8 cellular contexts compared by ENCODE assay signal in genomic region chr12:67415473-67415872, GRCh38.
DNase-seq lines count a peak whose midpoint lies in the region; ATAC-seq and TF ChIP-seq lines count a peak whose summit lies in the region.

No MANE protein-coding gene starts in this region.

- TF ChIP-seq RAD21 in Ishikawa (IDR thresholded peaks at IDR 0.05; ENCODE audit: low read depth): peak; percentile 72

- no peaks in the 10 kb centered on the region for H3K36me3 ChIP-seq in prostate gland

- no peaks in the 10 kb centered on the region for H3K9me3 ChIP-seq in prostate gland

- no peak for TF ChIP-seq POLR2A in prostate gland (IDR thresholded peaks at IDR 0.05)

- 32% methylated on average over 4 of the region's 4 CpGs for WGBS in prostate gland

- intact Hi-C loops in prostate gland (cut with DNase I): no loop called here

- ATAC-seq in SK-N-SH treated with all-trans-retinoic acid at 6 μM for 48 hours (peak; percentile 84), HG03097 (IDR thresholded peaks at IDR 0.05; ENCODE audit: low FRiP score, unreplicated experiment) (no peak), GM18868 (IDR thresholded peaks at IDR 0.05; ENCODE audit: unreplicated experiment) (no peak)

- H3K4me1 ChIP-seq in prostate gland (replicated peaks): no peaks in the 10 kb centered on the region

- no peak for TF ChIP-seq EP300 in Ishikawa (IDR thresholded peaks at IDR 0.05; ENCODE audit: borderline replicate concordance)

- H3K27me3 ChIP-seq in prostate gland (replicated peaks; ENCODE audit: insufficient read depth): no peaks in the 10 kb centered on the region

- TF ChIP-seq CTCF in C4-2B (conservative IDR thresholded peaks at IDR 0.05) (peak; percentile 46), prostate gland (IDR thresholded peaks at IDR 0.05) (no peak)

- H3K27ac ChIP-seq in C4-2B (no peak overlapping the region), prostate gland (no peak overlapping the region)

- no peak overlapping the region for H3K4me3 ChIP-seq in prostate gland

- DNase-seq in iPS-NIHi7 (ENCODE audit: extremely low spot score) (peak; percentile 58), prostate gland (ENCODE audit: low spot score) (no peak)
- DNase-seq in stimulated activated naive CD4-positive, alpha-beta T cell treated with Interleukin-2 at 50 U/mL for 16 hours (lab: John Stamatoyannopoulos, UW): no peak

TF ChIP-seq in Ishikawa, 13 proteins besides CTCF, POLR2A, EP300 and RAD21:
- TF ChIP-seq, protein P1, sequence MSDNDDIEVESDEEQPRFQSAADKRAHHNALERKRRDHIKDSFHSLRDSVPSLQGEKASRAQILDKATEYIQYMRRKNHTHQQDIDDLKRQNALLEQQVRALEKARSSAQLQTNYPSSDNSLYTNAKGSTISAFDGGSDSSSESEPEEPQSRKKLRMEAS (IDR thresholded peaks at IDR 0.05): no peak
- TF ChIP-seq NFIC (IDR thresholded peaks at IDR 0.05): no peak
- TF ChIP-seq TCF12 (IDR thresholded peaks at IDR 0.05; ENCODE audit: low read depth): no peak
- TF ChIP-seq FOXM1 (IDR thresholded peaks at IDR 0.05; ENCODE audit: borderline replicate concordance, low read depth): no peak
- no peak for TF ChIP-seq TEAD4 (IDR thresholded peaks at IDR 0.05)
- no peak for TF ChIP-seq USF1 (IDR thresholded peaks at IDR 0.05)
- TF ChIP-seq REST (IDR thresholded peaks at IDR 0.05; ENCODE audit: low read depth): no peak
- TF ChIP-seq ZBTB7A (IDR thresholded peaks at IDR 0.05; ENCODE audit: low read depth): no peak
- TF ChIP-seq CEBPB (IDR thresholded peaks at IDR 0.05): no peak
- TF ChIP-seq CREB1 (IDR thresholded peaks at IDR 0.05; ENCODE audit: low read depth): no peak
- no peak for TF ChIP-seq YY1 (IDR thresholded peaks at IDR 0.05; ENCODE audit: low read depth)
- TF ChIP-seq TAF1 (IDR thresholded peaks at IDR 0.05; ENCODE audit: low read depth): no peak
- no peak for TF ChIP-seq EGR1 (IDR thresholded peaks at IDR 0.05)

TF ChIP-seq in SK-N-SH treated with all-trans-retinoic acid at 6 μM for 48 hours, 23 proteins besides CTCF, POLR2A, EP300 and RAD21:
- TF ChIP-seq TCF4 (CRISPR knock-in tag; IDR thresholded peaks at IDR 0.05; ENCODE audit: borderline replicate concordance) (no peak), ZFP3 (CRISPR knock-in tag; IDR thresholded peaks at IDR 0.05) (no peak), ZC3H10 (CRISPR knock-in tag; IDR thresholded peaks at IDR 0.05) (no peak), RARB (CRISPR knock-in tag; IDR thresholded peaks at IDR 0.05) (no peak), ZNF70 (CRISPR knock-in tag; IDR thresholded peaks at IDR 0.05) (no peak), ZNF8 (CRISPR knock-in tag; IDR thresholded peaks at IDR 0.05) (no peak), ESRRG (CRISPR knock-in tag; IDR thresholded peaks at IDR 0.05) (no peak), ZNF565 (CRISPR knock-in tag; conservative IDR thresholded peaks at IDR 0.05; ENCODE audit: low read depth) (no peak), ARNTL (CRISPR knock-in tag; IDR thresholded peaks at IDR 0.05; ENCODE audit: borderline replicate concordance, low read depth) (no peak), BACH2 (CRISPR knock-in tag; IDR thresholded peaks at IDR 0.05; ENCODE audit: borderline replicate concordance) (no peak), SNAI2 (CRISPR knock-in tag; IDR thresholded peaks at IDR 0.05) (no peak), ZFP30 (CRISPR knock-in tag; IDR thresholded peaks at IDR 0.05) (no peak), CSDC2 (CRISPR knock-in tag; IDR thresholded peaks at IDR 0.05) (no peak), GLIS3 (CRISPR knock-in tag; IDR thresholded peaks at IDR 0.05) (no peak), PPARA (CRISPR knock-in tag; IDR thresholded peaks at IDR 0.05; ENCODE audit: borderline replicate concordance) (no peak)
- TF ChIP-seq, protein P2, sequence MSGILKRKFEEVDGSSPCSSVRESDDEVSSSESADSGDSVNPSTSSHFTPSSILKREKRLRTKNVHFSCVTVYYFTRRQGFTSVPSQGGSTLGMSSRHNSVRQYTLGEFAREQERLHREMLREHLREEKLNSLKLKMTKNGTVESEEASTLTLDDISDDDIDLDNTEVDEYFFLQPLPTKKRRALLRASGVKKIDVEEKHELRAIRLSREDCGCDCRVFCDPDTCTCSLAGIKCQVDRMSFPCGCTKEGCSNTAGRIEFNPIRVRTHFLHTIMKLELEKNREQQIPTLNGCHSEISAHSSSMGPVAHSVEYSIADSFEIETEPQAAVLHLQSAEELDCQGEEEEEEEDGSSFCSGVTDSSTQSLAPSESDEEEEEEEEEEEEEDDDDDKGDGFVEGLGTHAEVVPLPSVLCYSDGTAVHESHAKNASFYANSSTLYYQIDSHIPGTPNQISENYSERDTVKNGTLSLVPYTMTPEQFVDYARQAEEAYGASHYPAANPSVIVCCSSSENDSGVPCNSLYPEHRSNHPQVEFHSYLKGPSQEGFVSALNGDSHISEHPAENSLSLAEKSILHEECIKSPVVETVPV (CRISPR knock-in tag; IDR thresholded peaks at IDR 0.05): no peak
- TF ChIP-seq, protein P3, sequence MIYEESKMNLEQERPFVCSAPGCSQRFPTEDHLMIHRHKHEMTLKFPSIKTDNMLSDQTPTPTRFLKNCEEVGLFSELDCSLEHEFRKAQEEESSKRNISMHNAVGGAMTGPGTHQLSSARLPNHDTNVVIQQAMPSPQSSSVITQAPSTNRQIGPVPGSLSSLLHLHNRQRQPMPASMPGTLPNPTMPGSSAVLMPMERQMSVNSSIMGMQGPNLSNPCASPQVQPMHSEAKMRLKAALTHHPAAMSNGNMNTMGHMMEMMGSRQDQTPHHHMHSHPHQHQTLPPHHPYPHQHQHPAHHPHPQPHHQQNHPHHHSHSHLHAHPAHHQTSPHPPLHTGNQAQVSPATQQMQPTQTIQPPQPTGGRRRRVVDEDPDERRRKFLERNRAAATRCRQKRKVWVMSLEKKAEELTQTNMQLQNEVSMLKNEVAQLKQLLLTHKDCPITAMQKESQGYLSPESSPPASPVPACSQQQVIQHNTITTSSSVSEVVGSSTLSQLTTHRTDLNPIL (CRISPR knock-in tag; IDR thresholded peaks at IDR 0.05; ENCODE audit: low read depth): no peak
- TF ChIP-seq, protein P4, sequence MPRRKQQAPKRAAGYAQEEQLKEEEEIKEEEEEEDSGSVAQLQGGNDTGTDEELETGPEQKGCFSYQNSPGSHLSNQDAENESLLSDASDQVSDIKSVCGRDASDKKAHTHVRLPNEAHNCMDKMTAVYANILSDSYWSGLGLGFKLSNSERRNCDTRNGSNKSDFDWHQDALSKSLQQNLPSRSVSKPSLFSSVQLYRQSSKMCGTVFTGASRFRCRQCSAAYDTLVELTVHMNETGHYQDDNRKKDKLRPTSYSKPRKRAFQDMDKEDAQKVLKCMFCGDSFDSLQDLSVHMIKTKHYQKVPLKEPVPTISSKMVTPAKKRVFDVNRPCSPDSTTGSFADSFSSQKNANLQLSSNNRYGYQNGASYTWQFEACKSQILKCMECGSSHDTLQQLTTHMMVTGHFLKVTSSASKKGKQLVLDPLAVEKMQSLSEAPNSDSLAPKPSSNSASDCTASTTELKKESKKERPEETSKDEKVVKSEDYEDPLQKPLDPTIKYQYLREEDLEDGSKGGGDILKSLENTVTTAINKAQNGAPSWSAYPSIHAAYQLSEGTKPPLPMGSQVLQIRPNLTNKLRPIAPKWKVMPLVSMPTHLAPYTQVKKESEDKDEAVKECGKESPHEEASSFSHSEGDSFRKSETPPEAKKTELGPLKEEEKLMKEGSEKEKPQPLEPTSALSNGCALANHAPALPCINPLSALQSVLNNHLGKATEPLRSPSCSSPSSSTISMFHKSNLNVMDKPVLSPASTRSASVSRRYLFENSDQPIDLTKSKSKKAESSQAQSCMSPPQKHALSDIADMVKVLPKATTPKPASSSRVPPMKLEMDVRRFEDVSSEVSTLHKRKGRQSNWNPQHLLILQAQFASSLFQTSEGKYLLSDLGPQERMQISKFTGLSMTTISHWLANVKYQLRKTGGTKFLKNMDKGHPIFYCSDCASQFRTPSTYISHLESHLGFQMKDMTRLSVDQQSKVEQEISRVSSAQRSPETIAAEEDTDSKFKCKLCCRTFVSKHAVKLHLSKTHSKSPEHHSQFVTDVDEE (CRISPR knock-in tag; IDR thresholded peaks at IDR 0.05): no peak
- TF ChIP-seq, protein P5, sequence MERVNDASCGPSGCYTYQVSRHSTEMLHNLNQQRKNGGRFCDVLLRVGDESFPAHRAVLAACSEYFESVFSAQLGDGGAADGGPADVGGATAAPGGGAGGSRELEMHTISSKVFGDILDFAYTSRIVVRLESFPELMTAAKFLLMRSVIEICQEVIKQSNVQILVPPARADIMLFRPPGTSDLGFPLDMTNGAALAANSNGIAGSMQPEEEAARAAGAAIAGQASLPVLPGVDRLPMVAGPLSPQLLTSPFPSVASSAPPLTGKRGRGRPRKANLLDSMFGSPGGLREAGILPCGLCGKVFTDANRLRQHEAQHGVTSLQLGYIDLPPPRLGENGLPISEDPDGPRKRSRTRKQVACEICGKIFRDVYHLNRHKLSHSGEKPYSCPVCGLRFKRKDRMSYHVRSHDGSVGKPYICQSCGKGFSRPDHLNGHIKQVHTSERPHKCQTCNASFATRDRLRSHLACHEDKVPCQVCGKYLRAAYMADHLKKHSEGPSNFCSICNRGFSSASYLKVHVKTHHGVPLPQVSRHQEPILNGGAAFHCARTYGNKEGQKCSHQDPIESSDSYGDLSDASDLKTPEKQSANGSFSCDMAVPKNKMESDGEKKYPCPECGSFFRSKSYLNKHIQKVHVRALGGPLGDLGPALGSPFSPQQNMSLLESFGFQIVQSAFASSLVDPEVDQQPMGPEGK (CRISPR knock-in tag; IDR thresholded peaks at IDR 0.05; ENCODE audit: borderline replicate concordance): no peak
